1 cellular context compared by ENCODE assay signal in the genomic region with DNA sequence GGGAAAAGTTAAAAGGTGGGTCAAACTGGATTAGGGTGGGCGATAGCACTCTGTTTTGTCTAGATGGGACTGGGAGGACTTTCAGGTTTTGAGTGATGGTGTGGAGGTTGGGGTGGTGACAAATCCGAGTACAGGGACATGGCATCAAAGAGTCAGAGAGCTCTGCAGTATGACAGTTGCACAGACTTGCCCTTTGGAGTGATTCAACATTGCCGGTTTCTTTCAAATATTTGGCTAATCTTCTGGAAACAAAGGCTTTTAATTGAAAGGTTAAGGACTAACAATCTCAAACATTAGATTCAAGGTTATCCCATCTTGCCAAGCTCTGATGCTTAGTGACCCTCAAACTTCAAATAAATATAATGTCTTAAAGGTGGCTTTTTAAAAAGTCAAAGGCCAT.
A peak's percentile ranks its signal among the peaks of the same experiment; 100 is the strongest.
TF ChIP-seq lines count a peak whose summit lies in the region.

No MANE protein-coding gene starts in this region.

TF ChIP-seq in K562, 482 proteins besides CTCF, POLR2A, EP300 and RAD21:
- TF ChIP-seq CEBPG (CRISPR knock-in tag; IDR thresholded peaks at IDR 0.05): no peak
- TF ChIP-seq CEBPG (tag; conservative IDR thresholded peaks at IDR 0.05 in 1 of 2, IDR thresholded peaks at IDR 0.05 in 1 of 2): 0 out of 4 replicates have a peak, but pooled peaks of 1 of the 2 experiments have one; percentile 18
- TF ChIP-seq, protein P1, sequence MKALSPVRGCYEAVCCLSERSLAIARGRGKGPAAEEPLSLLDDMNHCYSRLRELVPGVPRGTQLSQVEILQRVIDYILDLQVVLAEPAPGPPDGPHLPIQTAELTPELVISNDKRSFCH (CRISPR knock-in tag; IDR thresholded peaks at IDR 0.05): no peak
- TF ChIP-seq, protein P1 (tag; IDR thresholded peaks at IDR 0.05): no peak
